1 cellular context compared by ENCODE assay signal in genomic region chr15:47415539-47415971, GRCh38.
TF ChIP-seq lines count a peak whose summit lies in the region.

No MANE protein-coding gene starts in this region.

TF ChIP-seq in HepG2, 621 proteins besides CTCF, POLR2A, EP300 and RAD21 (continued from another document):
- TF ChIP-seq RERE (CRISPR knock-in tag; IDR thresholded peaks at IDR 0.05; ENCODE audit: low read depth) (peak; percentile 76; the same call in 1 of the 2 replicates), ARID3A (IDR thresholded peaks at IDR 0.05; ENCODE audit: low read depth, low read length) (peak; percentile 52; the same call in 1 of the 2 replicates), PITX1 (CRISPR knock-in tag; IDR thresholded peaks at IDR 0.05) (peak; percentile 42; the same call in 1 of the 2 replicates), TBX3 (IDR thresholded peaks at IDR 0.05; ENCODE audit: borderline replicate concordance) (peak; percentile 88; the same call in 1 of the 2 replicates), TBX2 (CRISPR knock-in tag; IDR thresholded peaks at IDR 0.05; ENCODE audit: borderline replicate concordance) (peak; percentile 67), CREB1 (IDR thresholded peaks at IDR 0.05) (no peak), CREB1 (CRISPR knock-in tag; IDR thresholded peaks at IDR 0.05) (peak; percentile 50; the same call in 1 of the 2 replicates), SOX6 (IDR thresholded peaks at IDR 0.05) (no peak), SOX6 (CRISPR knock-in tag; IDR thresholded peaks at IDR 0.05) (peak; percentile 75), RARA (CRISPR knock-in tag; IDR thresholded peaks at IDR 0.05) (peak; percentile 72), PATZ1 (CRISPR knock-in tag; IDR thresholded peaks at IDR 0.05) (peak; percentile 14; the same call in 1 of the 2 replicates), FOXA1 (IDR thresholded peaks at IDR 0.05) (peak; percentile 74), FOXA1 (CRISPR knock-in tag; IDR thresholded peaks at IDR 0.05) (no peak), NR2F1 (CRISPR knock-in tag; IDR thresholded peaks at IDR 0.05) (peak in 1 of 2 experiments; percentile 84; a peak in 3 of 4 replicates), FOXP1 (IDR thresholded peaks at IDR 0.05) (no peak), FOXP1 (CRISPR knock-in tag; IDR thresholded peaks at IDR 0.05) (peak; percentile 72), ZNF251 (CRISPR knock-in tag; IDR thresholded peaks at IDR 0.05) (no peak), ONECUT2 (CRISPR knock-in tag; IDR thresholded peaks at IDR 0.05) (peak; percentile 52; the same call in 1 of the 2 replicates), AHDC1 (CRISPR knock-in tag; IDR thresholded peaks at IDR 0.05; ENCODE audit: borderline replicate concordance) (peak; percentile 91; the same call in 1 of the 2 replicates), HMGXB4 (CRISPR knock-in tag; IDR thresholded peaks at IDR 0.05; ENCODE audit: borderline replicate concordance in 1 of 2, low read depth in 1 of 2) (no peak), MEF2D (CRISPR knock-in tag; IDR thresholded peaks at IDR 0.05) (0 out of 2 replicates have a peak, but pooled peaks have one; percentile 63), FOSL2 (CRISPR knock-in tag; IDR thresholded peaks at IDR 0.05) (peak; percentile 29; the same call in 1 of the 2 replicates)
